In the genomic region with DNA sequence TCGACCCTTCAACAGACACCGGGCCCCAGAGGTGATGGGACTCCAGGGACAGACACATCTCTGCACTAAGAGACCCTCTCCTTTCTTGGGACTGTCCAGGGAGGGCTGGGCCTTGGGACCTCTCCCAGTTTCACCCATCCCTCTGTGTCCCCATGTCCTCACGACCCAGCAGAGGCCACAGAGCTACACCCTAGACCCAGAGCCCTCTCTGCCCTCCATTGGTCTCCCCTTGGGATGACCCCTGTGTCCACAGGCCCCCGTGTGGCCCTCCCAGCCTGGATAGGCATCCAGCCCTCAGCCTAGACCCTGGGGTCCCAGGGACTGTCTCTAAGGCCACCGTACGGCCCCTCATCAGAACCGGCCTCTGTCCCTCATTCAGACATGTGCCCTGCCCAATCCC, we compare ENCODE assay signal across 1 cellular context.
TF ChIP-seq lines count a peak whose summit lies in the region.

No MANE protein-coding gene starts in this region.

TF ChIP-seq in HepG2, 621 proteins besides CTCF, POLR2A, EP300 and RAD21:
- no peak for TF ChIP-seq PAX8 (CRISPR knock-in tag; IDR thresholded peaks at IDR 0.05; ENCODE audit: borderline replicate concordance)
- TF ChIP-seq, protein P1, sequence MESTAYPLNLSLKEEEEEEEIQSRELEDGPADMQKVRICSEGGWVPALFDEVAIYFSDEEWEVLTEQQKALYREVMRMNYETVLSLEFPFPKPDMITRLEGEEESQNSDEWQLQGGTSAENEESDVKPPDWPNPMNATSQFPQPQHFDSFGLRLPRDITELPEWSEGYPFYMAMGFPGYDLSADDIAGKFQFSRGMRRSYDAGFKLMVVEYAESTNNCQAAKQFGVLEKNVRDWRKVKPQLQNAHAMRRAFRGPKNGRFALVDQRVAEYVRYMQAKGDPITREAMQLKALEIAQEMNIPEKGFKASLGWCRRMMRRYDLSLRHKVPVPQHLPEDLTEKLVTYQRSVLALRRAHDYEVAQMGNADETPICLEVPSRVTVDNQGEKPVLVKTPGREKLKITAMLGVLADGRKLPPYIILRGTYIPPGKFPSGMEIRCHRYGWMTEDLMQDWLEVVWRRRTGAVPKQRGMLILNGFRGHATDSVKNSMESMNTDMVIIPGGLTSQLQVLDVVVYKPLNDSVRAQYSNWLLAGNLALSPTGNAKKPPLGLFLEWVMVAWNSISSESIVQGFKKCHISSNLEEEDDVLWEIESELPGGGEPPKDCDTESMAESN (CRISPR knock-in tag; conservative IDR thresholded peaks at IDR 0.05) = no peak
